11 cellular contexts compared by ENCODE assay signal in genomic region chr20:57348922-57349642, GRCh38. TPM values are rescaled to one million over a fixed set of nuclear protein-coding genes. Genes with fewer than 3 reads are reported as not detected.
"Had no signal": no experiment of that assay in that cellular context is flagged by ENCODE, and none has a peak within 500 bp of the region (broad histone marks: within the 10 kb centered on the region; RNA-seq: fewer than 3 reads in every experiment).

No MANE protein-coding gene starts in this region.

RNA-seq across cellular contexts. Expression of gene SPO11, which starts 19.5 kb away (rescaled TPM):
- total RNA-seq: astrocyte, cardiac muscle cell, esophagus mucosa, glomerular endothelial cell, lower leg skin, mesenteric fat pad, omental fat pad, pulmonary artery endothelial cell, sciatic nerve, temporal lobe, ureter had no signal
- polyA plus RNA-seq: cardiac muscle cell had no signal
